9 cellular contexts compared by ENCODE assay signal in genomic region chrX:19121898-19122640, GRCh38. TPM values are rescaled to one million over a fixed set of nuclear protein-coding genes. Genes with fewer than 3 reads are reported as not detected.
DNase-seq lines count a peak whose midpoint lies in the region; ATAC-seq and TF ChIP-seq lines count a peak whose summit lies in the region.
"Had no signal": no experiment of that assay in that cellular context is flagged by ENCODE, and none has a peak within 500 bp of the region (broad histone marks: within the 10 kb centered on the region; RNA-seq: fewer than 3 reads in every experiment).

Gene ADGRG2 (minus strand): TSS chrX:19122468. CDS start chrX:19068834, 53,634 bp downstream.

- H3K4me1 Mint-ChIP-seq in brain: no peaks in the 10 kb centered on the region

- H3K27me3 ChIP-seq in tibial artery: no peaks in the 10 kb centered on the region

- peaks cover 66% of the 10 kb centered on the region for H3K27me3 Mint-ChIP-seq in brain

- TF ChIP-seq CTCF in brain (conservative IDR thresholded peaks at IDR 0.05): peak in 1 of 2 experiments; percentile 21
- TF ChIP-seq CTCF in tibial artery (IDR thresholded peaks at IDR 0.05): peak in 1 of 2 experiments; percentile 12

- H3K27ac Mint-ChIP-seq in brain: no peak within 1 kb of the TSS

- H3K4me3 Mint-ChIP-seq in brain: peak within 1 kb of the TSS; percentile 70 to 80 (median 75)

- intact Hi-C loops in tibial artery (cut with DNase I; ENCODE audit: low total_unique reads): no loop called here

- no peak within 1 kb of the TSS for H3K27ac ChIP-seq in tibial artery

- H3K9me3 Mint-ChIP-seq in brain: peaks cover 0 to 7% (median 0%) of the 10 kb centered on the region in 5 experiments

- H3K9me3 ChIP-seq in tibial artery: no peaks in the 10 kb centered on the region

- peak within 1 kb of the TSS; percentile 52 to 61 for H3K4me3 ChIP-seq in tibial artery

- DNase-seq in NCI-H748 (lab: John Stamatoyannopoulos, UW; ENCODE audit: unreplicated experiment) (peak; percentile 62), NCI-H748 treated with DMSO at 0.1 percent for 48 hours (lab: John Stamatoyannopoulos, UW) (no peak), left kidney (ENCODE audit: low read depth, low spot score) (peak; percentile 76), tibial artery (peak in 1 of 2 donors; percentile 66), mesenteric fat pad (ENCODE audit: low spot score) (no peak)

- H3K36me3 ChIP-seq in tibial artery: no peaks in the 10 kb centered on the region

- no peak for ATAC-seq in HG03135 (IDR thresholded peaks at IDR 0.05; ENCODE audit: unreplicated experiment)
- ATAC-seq in HG02588 (IDR thresholded peaks at IDR 0.05; ENCODE audit: unreplicated experiment): no peak

- H3K4me1 ChIP-seq in tibial artery: peaks cover 0 to 5% (median 2%) of the 10 kb centered on the region in 4 donors

- no peaks in the 10 kb centered on the region for H3K36me3 Mint-ChIP-seq in brain

RNA-seq across cellular contexts. Expression of gene ADGRG2, which starts in this region (rescaled TPM):
- 0.07 TPM for polyA plus RNA-seq in brain (ENCODE audit: insufficient read depth, low read depth, low replicate concordance)
- 7.1 TPM for total RNA-seq in mesenteric fat pad
- total RNA-seq: T-helper 2 cell treated with Interferon-gamma antibody and Interleukin-4, amounts not matched to agents 100 ng/mL and 5 ng/mL, for 36 hours had no signal

Comparison
In these comparisons a context has a peak if more than half of its experiments do, and no peak if none do; other contexts are left out.
1. DNase-seq: peak in NCI-H748 (single experiment) and left kidney (single experiment); none in NCI-H748 treated with DMSO at 0.1 percent for 48 hours (single experiment) and mesenteric fat pad (single experiment).